ENCODE assay signal across 14 cellular contexts in genomic region chr1:39182804-39183203, GRCh38. TPM values are rescaled to one million over a fixed set of nuclear protein-coding genes. Genes with fewer than 3 reads are reported as not detected.
DNase-seq lines count a peak whose midpoint lies in the region; ATAC-seq and TF ChIP-seq lines count a peak whose summit lies in the region.
"Had no signal": no experiment of that assay in that cellular context is flagged by ENCODE, and none has a peak within 500 bp of the region (broad histone marks: within the 10 kb centered on the region; RNA-seq: fewer than 3 reads in every experiment).

No MANE protein-coding gene starts in this region.

- H3K4me1 Mint-ChIP-seq in CD8-positive, alpha-beta T cell (ENCODE audit: low read depth), result peaks cover 34% of the 10 kb centered on the region

- peak overlapping the region; percentile 0; the same call in 1 of the 2 replicates for H3K9ac ChIP-seq in PC-3 (ENCODE audit: low read length)
- H3K9ac ChIP-seq: BLaER1 had no signal

- no peak overlapping the region for H3K4me3 ChIP-seq in CD8-positive, alpha-beta T cell (ENCODE audit: low read depth, low read length)
- H3K4me3 ChIP-seq in PC-3 (ENCODE audit: low read length) (no peak overlapping the region), psoas muscle (no peak overlapping the region), H7 (ENCODE audit: insufficient read depth, low read depth, low read length) (no peak overlapping the region), ascending aorta (no peak overlapping the region)
- H3K4me3 ChIP-seq in effector memory CD4-positive, alpha-beta T cell (ENCODE audit: insufficient read depth, low read depth, low read length, poor library complexity, severe bottlenecking), result no peak overlapping the region
- H3K4me3 ChIP-seq: BLaER1, MG63, spleen had no signal

- H3K4me3 Mint-ChIP-seq in CD8-positive, alpha-beta T cell, result no peak overlapping the region
- H3K4me3 Mint-ChIP-seq: activated CD4-positive, alpha-beta T cell treated with anti-CD3 and anti-CD28 coated beads, Interleukin-2, amount 10 ng/mL, durations not matched to agents 7 days and 5 days had no signal

- H3K79me2 ChIP-seq in PC-3 (ENCODE audit: low read length), result peaks cover 70% of the 10 kb centered on the region

- no peaks in the 10 kb centered on the region for H3K27me3 ChIP-seq in CD8-positive, alpha-beta T cell (ENCODE audit: insufficient read depth, low read length)
- no peaks in the 10 kb centered on the region for H3K27me3 ChIP-seq in PC-3 (ENCODE audit: low read length)
- H3K27me3 ChIP-seq in effector memory CD4-positive, alpha-beta T cell (replicated peaks; ENCODE audit: control insufficient read depth, insufficient read depth, low read length, poor library complexity, severe bottlenecking), result no peaks in the 10 kb centered on the region
- H3K27me3 ChIP-seq in psoas muscle (ENCODE audit: insufficient read depth in 3 of 3, low read length in 2 of 3), result no peaks in the 10 kb centered on the region
- H3K27me3 ChIP-seq in H7 (ENCODE audit: control insufficient read depth, insufficient read depth, low read length), result no peaks in the 10 kb centered on the region
- no peaks in the 10 kb centered on the region for H3K27me3 ChIP-seq in ascending aorta
- H3K27me3 ChIP-seq: BLaER1, MG63, spleen had no signal

- ATAC-seq in CD8-positive, alpha-beta T cell, result no peak
- ATAC-seq in PC-3, result no peak
- ATAC-seq in psoas muscle, result no peak
- ATAC-seq in HG03460 (IDR thresholded peaks at IDR 0.05; ENCODE audit: unreplicated experiment), result no peak

- H3K9me3 ChIP-seq in CD8-positive, alpha-beta T cell (ENCODE audit: low read length), result no peaks in the 10 kb centered on the region
- no peaks in the 10 kb centered on the region for H3K9me3 ChIP-seq in PC-3 (ENCODE audit: low read length)
- no peaks in the 10 kb centered on the region for H3K9me3 ChIP-seq in effector memory CD4-positive, alpha-beta T cell (ENCODE audit: control insufficient read depth, low read length)
- no peaks in the 10 kb centered on the region for H3K9me3 ChIP-seq in psoas muscle
- no peaks in the 10 kb centered on the region for H3K9me3 ChIP-seq in ascending aorta
- H3K9me3 ChIP-seq: MG63, spleen had no signal

- no TSS peak for BruUV-seq in PC-3 (replicated peaks; lab: Mats Ljungman, UMichigan)

- no peak overlapping the region for H3K27ac ChIP-seq in CD8-positive, alpha-beta T cell (ENCODE audit: low read depth, low read length)
- H3K27ac ChIP-seq in PC-3 (ENCODE audit: low read length) (peak overlapping the region; percentile 82), psoas muscle (peak overlapping the region; percentile 84), ascending aorta (no peak overlapping the region)
- peak overlapping the region; percentile 71 for H3K27ac ChIP-seq in effector memory CD4-positive, alpha-beta T cell (ENCODE audit: insufficient read depth, low read length, poor library complexity, severe bottlenecking)
- H3K27ac ChIP-seq: BLaER1 had no signal

- peaks cover 20% of the 10 kb centered on the region for H3K4me1 ChIP-seq in CD8-positive, alpha-beta T cell (ENCODE audit: insufficient read depth, low read length)
- H3K4me1 ChIP-seq in PC-3 (ENCODE audit: insufficient read depth, low read length), result peaks cover 77% of the 10 kb centered on the region
- H3K4me1 ChIP-seq in effector memory CD4-positive, alpha-beta T cell (ENCODE audit: control insufficient read depth, insufficient read depth, low read length, poor library complexity, severe bottlenecking), result peaks cover 20% of the 10 kb centered on the region
- peaks cover 52% of the 10 kb centered on the region for H3K4me1 ChIP-seq in psoas muscle
- peaks cover 3 to 20% of the 10 kb centered on the region in 2 donors for H3K4me1 ChIP-seq in ascending aorta

- DNase-seq in CD8-positive, alpha-beta T cell, result no peak
- no peak for DNase-seq in PC-3
- DNase-seq in effector memory CD4-positive, alpha-beta T cell, result no peak
- DNase-seq in psoas muscle, result no peak
- DNase-seq in H7, result no peak
- DNase-seq in HK-2 (ENCODE audit: unreplicated experiment), result no peak
- DNase-seq in ascending aorta (ENCODE audit: low spot score in 2 of 2), result no peak
- DNase-seq: activated CD4-positive, alpha-beta T cell treated with anti-CD3 and anti-CD28 coated beads, Interleukin-2, amount 10 ng/mL, durations not matched to agents 7 days and 5 days; MG63; NCI-H2081; spleen; substantia nigra had no signal

- no peak for TF ChIP-seq CTCF in CD8-positive, alpha-beta T cell (IDR thresholded peaks at IDR 0.05)
- no peak for TF ChIP-seq CTCF in PC-3 (conservative IDR thresholded peaks at IDR 0.05; ENCODE audit: low read depth, low read length)
- no peak for TF ChIP-seq CTCF in psoas muscle (IDR thresholded peaks at IDR 0.05)
- no peak for TF ChIP-seq CTCF in ascending aorta (IDR thresholded peaks at IDR 0.05)

- H3K27ac Mint-ChIP-seq in CD8-positive, alpha-beta T cell, result peak overlapping the region; percentile 97
- H3K27ac Mint-ChIP-seq: activated CD4-positive, alpha-beta T cell treated with anti-CD3 and anti-CD28 coated beads, Interleukin-2, amount 10 ng/mL, durations not matched to agents 7 days and 5 days had no signal

- no peaks in the 10 kb centered on the region for H4K20me1 ChIP-seq in PC-3 (ENCODE audit: low read length)

- POLR2A ChIA-PET in CD8-positive, alpha-beta T cell (lab: Charles Lee), result no interaction called here
- POLR2A ChIA-PET in PC-3 (lab: Charles Lee; ENCODE audit: unreplicated experiment), result no interaction called here

- H3K9me2 ChIP-seq in PC-3 (replicated peaks; ENCODE audit: low read length), result no peaks in the 10 kb centered on the region

- H3K36me3 ChIP-seq in CD8-positive, alpha-beta T cell (ENCODE audit: insufficient read depth, low read length), result no peaks in the 10 kb centered on the region
- H3K36me3 ChIP-seq in PC-3 (ENCODE audit: low read depth, low read length), result no peaks in the 10 kb centered on the region
- H3K36me3 ChIP-seq in effector memory CD4-positive, alpha-beta T cell (ENCODE audit: control insufficient read depth, insufficient read depth, low read length), result no peaks in the 10 kb centered on the region
- no peaks in the 10 kb centered on the region for H3K36me3 ChIP-seq in psoas muscle (ENCODE audit: insufficient read depth in 1 of 2, low read depth in 1 of 2)
- no peaks in the 10 kb centered on the region; the same call in 1 of the 2 replicates for H3K36me3 ChIP-seq in H7 (replicated peaks; ENCODE audit: control insufficient read depth, insufficient read depth, low read length)
- no peaks in the 10 kb centered on the region for H3K36me3 ChIP-seq in ascending aorta
- H3K36me3 ChIP-seq: MG63, spleen had no signal

- 76 to 82% (median 77%) methylated on average over 2 of the region's 2 CpGs for WGBS in psoas muscle, 3 donors

- peaks cover 17% of the 10 kb centered on the region for H3F3A ChIP-seq in PC-3 (ENCODE audit: low read length, unreplicated experiment)

- H3K9me3 Mint-ChIP-seq in CD8-positive, alpha-beta T cell, result no peaks in the 10 kb centered on the region
- H3K9me3 Mint-ChIP-seq: activated CD4-positive, alpha-beta T cell treated with anti-CD3 and anti-CD28 coated beads, Interleukin-2, amount 10 ng/mL, durations not matched to agents 7 days and 5 days had no signal

- no peaks in the 10 kb centered on the region for H3K36me3 Mint-ChIP-seq in CD8-positive, alpha-beta T cell

- no peak overlapping the region for H2AFZ ChIP-seq in PC-3 (ENCODE audit: low read length)

- peak overlapping the region; percentile 57 for H3K4me2 ChIP-seq in PC-3 (ENCODE audit: low read length)

- intact Hi-C loops in CD8-positive, alpha-beta T cell (cut with DNase I, micrococcal nuclease), result loop anchor here (1.0 to 5.0 kb wide), 5 partner anchors 9 to 195 kb away; no protein-coding TSS in a partner anchor
- intact Hi-C loops in PC-3 (cut with micrococcal nuclease), result loop anchor here (1.0 to 2.0 kb wide), 2 partner anchors 24 to 50 kb away; no protein-coding TSS in a partner anchor
- intact Hi-C loops in psoas muscle (cut with DNase I), result no loop called here
- intact Hi-C loops in ascending aorta (cut with DNase I), result no loop called here

- CTCF ChIA-PET in CD8-positive, alpha-beta T cell (lab: Charles Lee), result interaction anchor here (0.7 to 15.5 kb wide), 7 partner anchors 10 to 87 kb away, joined by 3 to 622 read pairs (median 7); no protein-coding TSS in a partner anchor
- CTCF ChIA-PET in PC-3 (lab: Charles Lee), result no interaction called here

- no peaks in the 10 kb centered on the region for H3K27me3 Mint-ChIP-seq in CD8-positive, alpha-beta T cell (ENCODE audit: low read depth)
- H3K27me3 Mint-ChIP-seq: activated CD4-positive, alpha-beta T cell treated with anti-CD3 and anti-CD28 coated beads, Interleukin-2, amount 10 ng/mL, durations not matched to agents 7 days and 5 days had no signal

RNA-seq across cellular contexts. Expression of gene MACF1, which starts 21.7 kb away (rescaled TPM):
- total RNA-seq in CD8-positive, alpha-beta T cell, result 100 to 1,000 TPM; 184 to 193 TPM
- 103 and 146 TPM in 2 replicates for total RNA-seq in PC-3 (2014; rRNA removed)
- total RNA-seq in psoas muscle, result 100 to 1,000 TPM in 2 of 4 donors, 10 to 100 TPM in 2; 71.4 to 162 (median 124) TPM
- 10 to 100 TPM; 38.9 to 67.1 (median 53.8) TPM for polyA plus RNA-seq in psoas muscle
- 102 and 152 TPM in 2 replicates for total RNA-seq in H7 (2014; rRNA removed; shearing (Covaris generic))
- total RNA-seq in ascending aorta, result 279 TPM

Comparison
In these comparisons a context has a peak if more than half of its experiments do, and no peak if none do; other contexts are left out.
1. H3K27ac ChIP-seq: peak in PC-3 (single experiment), effector memory CD4-positive, alpha-beta T cell (single experiment) and psoas muscle (single experiment); none in CD8-positive, alpha-beta T cell (single experiment) and ascending aorta (0 of 2).
2. intact Hi-C loops: an anchor here in CD8-positive, alpha-beta T cell (1.0 to 5.0 kb wide) and PC-3 (1.0 to 2.0 kb wide); none called in psoas muscle and ascending aorta.